Comparison of ENCODE assay signal across 8 cellular contexts in genomic region chr11:129853508-129854228, GRCh38. TPM values are rescaled to one million over a fixed set of nuclear protein-coding genes. Genes with fewer than 3 reads are reported as not detected.
A peak's percentile ranks its signal among the peaks of the same experiment; 100 is the strongest.
DNase-seq lines count a peak whose midpoint lies in the region; ATAC-seq and TF ChIP-seq lines count a peak whose summit lies in the region.

No MANE protein-coding gene starts in this region.

- H3K9me3 ChIP-seq in CD8-positive, alpha-beta T cell (ENCODE audit: low read length), result no peaks in the 10 kb centered on the region

- H3K27me3 ChIP-seq in CD8-positive, alpha-beta T cell (ENCODE audit: insufficient read depth, low read length), result no peaks in the 10 kb centered on the region
- H3K27me3 ChIP-seq in mesendoderm (ENCODE audit: insufficient read depth, low read length, poor library complexity), result no peaks in the 10 kb centered on the region

- H3K9me3 Mint-ChIP-seq in CD8-positive, alpha-beta T cell, result no peaks in the 10 kb centered on the region

- H3K27ac Mint-ChIP-seq in CD8-positive, alpha-beta T cell, result peak overlapping the region; percentile 91

- CTCF ChIA-PET in CD8-positive, alpha-beta T cell (lab: Charles Lee), result interaction anchor here (0.6 to 1.3 kb wide), 3 partner anchors 10 to 34 kb away, joined by 3 read pairs; no protein-coding TSS in a partner anchor

- H3K4me3 Mint-ChIP-seq in CD8-positive, alpha-beta T cell, result peak overlapping the region; percentile 71

- no peak overlapping the region for H3K56ac ChIP-seq in mesendoderm (ENCODE audit: low read length)

- H2BK5ac ChIP-seq in mesendoderm (ENCODE audit: low read length), result no peak overlapping the region

- no peaks in the 10 kb centered on the region for H3K27me3 Mint-ChIP-seq in CD8-positive, alpha-beta T cell (ENCODE audit: low read depth)

- no peak overlapping the region for H3K23ac ChIP-seq in mesendoderm (ENCODE audit: low read length)

- WGBS in mesendoderm (ENCODE audit: extremely low coverage, insufficient coverage, low lambda C conversion rate), result no CpG with 5 or more reads among the region's 10 CpGs

- peak; percentile 51 to 90 (median 72) for DNase-seq in CD8-positive, alpha-beta T cell
- DNase-seq in NCI-H187 treated with DMSO at 0.1 percent for 48 hours (lab: John Stamatoyannopoulos, UW) (peak; percentile 49), fibroblast of mammary gland (ENCODE audit: low read depth) (peak; percentile 46), putamen (ENCODE audit: low spot score) (no peak), NCI-H446 (lab: John Stamatoyannopoulos, UW) (no peak), mesendoderm (no peak)
- peak; percentile 30 to 41 for DNase-seq in activated CD4-positive, alpha-beta T cell treated with anti-CD3 and anti-CD28 coated beads, Interleukin-2, amount 50 U/mL, for 48 hours
- DNase-seq in stimulated activated CD8-positive, alpha-beta memory T cell treated with anti-CD3 and anti-CD28 coated beads, Interleukin-15, amount 100 ng/mL, for 1 hour (ENCODE audit: low read depth), result peak; percentile 20

- ATAC-seq in CD8-positive, alpha-beta T cell, result peak; percentile 94

- H3K9ac ChIP-seq in mesendoderm (ENCODE audit: low read length), result no peak overlapping the region

- TF ChIP-seq CTCF in CD8-positive, alpha-beta T cell (IDR thresholded peaks at IDR 0.05), result no peak
- no peak for TF ChIP-seq CTCF in fibroblast of mammary gland (conservative IDR thresholded peaks at IDR 0.05; ENCODE audit: control insufficient read depth, insufficient read depth, low read depth, low read length)

- no peaks in the 10 kb centered on the region for H3K79me2 ChIP-seq in mesendoderm (ENCODE audit: control insufficient read depth, insufficient read depth, low read length)

- H2AK5ac ChIP-seq in mesendoderm (ENCODE audit: low read length), result no peak overlapping the region

- no peak overlapping the region for H3K4me3 ChIP-seq in CD8-positive, alpha-beta T cell (ENCODE audit: low read depth, low read length)
- H3K4me3 ChIP-seq in fibroblast of mammary gland (ENCODE audit: control insufficient read depth, low read depth, low read length), result no peak overlapping the region
- H3K4me3 ChIP-seq in mesendoderm (ENCODE audit: low read length), result no peak overlapping the region

- no peak overlapping the region for H3K4me2 ChIP-seq in mesendoderm (ENCODE audit: low read length)

- H3K79me1 ChIP-seq in mesendoderm (ENCODE audit: low read length), result no peaks in the 10 kb centered on the region

- peaks cover 26% of the 10 kb centered on the region for H3K4me1 ChIP-seq in CD8-positive, alpha-beta T cell (ENCODE audit: insufficient read depth, low read length)
- no peaks in the 10 kb centered on the region for H3K4me1 ChIP-seq in mesendoderm (ENCODE audit: control insufficient read depth, low read depth, low read length)

- H3K36me3 ChIP-seq in CD8-positive, alpha-beta T cell (ENCODE audit: insufficient read depth, low read length), result no peaks in the 10 kb centered on the region
- no peaks in the 10 kb centered on the region for H3K36me3 ChIP-seq in mesendoderm (ENCODE audit: control insufficient read depth, insufficient read depth, low read length)

- H4K8ac ChIP-seq in mesendoderm (ENCODE audit: low read depth, low read length), result no peak overlapping the region

- H3K18ac ChIP-seq in mesendoderm (ENCODE audit: low read length), result no peak overlapping the region

- no peak overlapping the region for H4K5ac ChIP-seq in mesendoderm (ENCODE audit: low read length)

- no peak overlapping the region for H3K4ac ChIP-seq in mesendoderm (ENCODE audit: low read depth, low read length)

- POLR2A ChIA-PET in CD8-positive, alpha-beta T cell (lab: Charles Lee), result interaction anchor here (1.0 to 2.2 kb wide), 11 partner anchors 8 to 68 kb away, joined by 3 to 18 read pairs (median 5); no protein-coding TSS in a partner anchor

- H2BK15ac ChIP-seq in mesendoderm (replicated peaks; ENCODE audit: low read depth), result no peak overlapping the region

- H3K4me1 Mint-ChIP-seq in CD8-positive, alpha-beta T cell (ENCODE audit: low read depth), result peaks cover 40% of the 10 kb centered on the region

- no peak overlapping the region for H2BK120ac ChIP-seq in mesendoderm (ENCODE audit: low read depth, low read length)

- peaks cover 3% of the 10 kb centered on the region for H3K36me3 Mint-ChIP-seq in CD8-positive, alpha-beta T cell

- H3K27ac ChIP-seq in CD8-positive, alpha-beta T cell (ENCODE audit: low read depth, low read length), result peak overlapping the region; percentile 44
- no peak overlapping the region for H3K27ac ChIP-seq in mesendoderm (ENCODE audit: low read depth, low read length)

- intact Hi-C loops in CD8-positive, alpha-beta T cell (cut with DNase I, micrococcal nuclease), result loop anchor here (5.0 kb wide), 3 partner anchors 41 to 46 kb away; partner anchors contain the start of gene NFRKB (in 1 of the 2)

RNA-seq across cellular contexts. Expression of gene TMEM45B, which starts 38.0 kb away (rescaled TPM):
- total RNA-seq in CD8-positive, alpha-beta T cell, result under 1 TPM; 0.41 to 0.81 TPM
- 0.04 TPM for polyA plus RNA-seq in mesendoderm (2013, experiment 1 of 2)
- 0.10 TPM for polyA plus RNA-seq in mesendoderm (2013, experiment 2 of 2)

RNA-seq across cellular contexts. Expression of gene NFRKB, which starts 41.7 kb away (rescaled TPM):
- total RNA-seq in CD8-positive, alpha-beta T cell, result 10 to 100 TPM; 38.8 to 39.4 TPM
- 16.5 TPM for polyA plus RNA-seq in mesendoderm (2013, experiment 1 of 2)
- 16.3 TPM for polyA plus RNA-seq in mesendoderm (2013, experiment 2 of 2)

Comparison
In these comparisons a context has a peak if more than half of its experiments do, and no peak if none do; other contexts are left out.
1. DNase-seq: peak in CD8-positive, alpha-beta T cell (7 of 7), NCI-H187 treated with DMSO at 0.1 percent for 48 hours (single experiment), activated CD4-positive, alpha-beta T cell treated with anti-CD3 and anti-CD28 coated beads, Interleukin-2, amount 50 U/mL, for 48 hours (2 of 2), fibroblast of mammary gland (single experiment) and stimulated activated CD8-positive, alpha-beta memory T cell treated with anti-CD3 and anti-CD28 coated beads, Interleukin-15, amount 100 ng/mL, for 1 hour (single experiment); none in putamen (single experiment), NCI-H446 (0 of 2) and mesendoderm (single experiment).